ENCODE assay signal across 8 cellular contexts in the genomic region with DNA sequence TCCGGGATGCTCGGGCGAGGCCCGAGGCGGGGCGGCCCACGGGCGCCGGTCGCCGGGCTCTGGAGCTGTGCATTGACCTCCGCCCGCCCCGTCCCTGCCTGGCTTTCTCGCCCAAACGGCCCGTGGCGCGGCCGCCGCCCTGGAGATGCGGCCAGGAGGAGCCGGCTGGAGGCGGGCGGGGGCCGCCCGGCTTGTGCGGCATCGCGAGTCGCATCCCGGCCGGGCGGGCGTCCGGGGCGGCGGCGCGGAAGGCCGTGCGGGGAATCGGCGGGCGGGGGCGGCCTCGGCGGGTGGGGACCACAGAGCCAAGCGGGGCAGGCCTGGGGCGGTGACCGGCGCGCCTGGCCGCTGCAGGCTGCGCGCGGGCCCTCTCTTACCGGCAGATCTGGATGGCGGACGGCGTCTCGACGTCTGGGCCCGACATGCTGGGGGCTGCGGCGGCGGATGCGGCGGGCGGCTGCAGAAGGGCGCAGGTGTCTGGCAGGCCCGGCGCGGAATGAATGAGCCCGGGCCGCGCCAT. TPM values are rescaled to one million over a fixed set of nuclear protein-coding genes. Genes with fewer than 3 reads are reported as not detected.
A peak's percentile ranks its signal among the peaks of the same experiment; 100 is the strongest.
DNase-seq lines count a peak whose midpoint lies in the region; ATAC-seq and TF ChIP-seq lines count a peak whose summit lies in the region.

No MANE protein-coding gene starts in this region.

- peak overlapping the region; percentile 75 for H3K27ac ChIP-seq in layer of hippocampus (ENCODE audit: low read depth, low read length)

- H3K27ac Mint-ChIP-seq in activated naive CD4-positive, alpha-beta T cell treated with anti-CD3 and anti-CD28 coated beads, Interleukin-2, amount 10 ng/mL, durations not matched to agents 7 days and 5 days = peak overlapping the region; percentile 89
- peak overlapping the region; percentile 89 for H3K27ac Mint-ChIP-seq in activated naive CD8-positive, alpha-beta T cell treated with anti-CD3 and anti-CD28 coated beads, Interleukin-2, amount 10 ng/mL, durations not matched to agents 7 days and 5 days
- peak overlapping the region; percentile 67 for H3K27ac Mint-ChIP-seq in type B pancreatic cell

- peaks cover 2% of the 10 kb centered on the region for H3K27me3 Mint-ChIP-seq in activated naive CD4-positive, alpha-beta T cell treated with anti-CD3 and anti-CD28 coated beads, Interleukin-2, amount 10 ng/mL, durations not matched to agents 7 days and 5 days
- no peaks in the 10 kb centered on the region for H3K27me3 Mint-ChIP-seq in activated naive CD8-positive, alpha-beta T cell treated with anti-CD3 and anti-CD28 coated beads, Interleukin-2, amount 10 ng/mL, durations not matched to agents 7 days and 5 days
- H3K27me3 Mint-ChIP-seq in type B pancreatic cell = peaks cover 8% of the 10 kb centered on the region

- peaks cover 6% of the 10 kb centered on the region for H3K36me3 Mint-ChIP-seq in activated naive CD4-positive, alpha-beta T cell treated with anti-CD3 and anti-CD28 coated beads, Interleukin-2, amount 10 ng/mL, durations not matched to agents 7 days and 5 days
- peaks cover 1% of the 10 kb centered on the region for H3K36me3 Mint-ChIP-seq in activated naive CD8-positive, alpha-beta T cell treated with anti-CD3 and anti-CD28 coated beads, Interleukin-2, amount 10 ng/mL, durations not matched to agents 7 days and 5 days
- H3K36me3 Mint-ChIP-seq in type B pancreatic cell = no peaks in the 10 kb centered on the region

- H3K4me3 Mint-ChIP-seq in activated naive CD4-positive, alpha-beta T cell treated with anti-CD3 and anti-CD28 coated beads, Interleukin-2, amount 10 ng/mL, durations not matched to agents 7 days and 5 days = peak overlapping the region; percentile 90
- peak overlapping the region; percentile 89 for H3K4me3 Mint-ChIP-seq in activated naive CD8-positive, alpha-beta T cell treated with anti-CD3 and anti-CD28 coated beads, Interleukin-2, amount 10 ng/mL, durations not matched to agents 7 days and 5 days
- peak overlapping the region; percentile 88 for H3K4me3 Mint-ChIP-seq in type B pancreatic cell

- peaks cover 44% of the 10 kb centered on the region for H3K4me1 Mint-ChIP-seq in activated naive CD4-positive, alpha-beta T cell treated with anti-CD3 and anti-CD28 coated beads, Interleukin-2, amount 10 ng/mL, durations not matched to agents 7 days and 5 days
- peaks cover 23% of the 10 kb centered on the region for H3K4me1 Mint-ChIP-seq in activated naive CD8-positive, alpha-beta T cell treated with anti-CD3 and anti-CD28 coated beads, Interleukin-2, amount 10 ng/mL, durations not matched to agents 7 days and 5 days
- peaks cover 14% of the 10 kb centered on the region for H3K4me1 Mint-ChIP-seq in type B pancreatic cell (ENCODE audit: unreplicated experiment)

- peaks cover 3% of the 10 kb centered on the region for H3K9me3 Mint-ChIP-seq in activated naive CD4-positive, alpha-beta T cell treated with anti-CD3 and anti-CD28 coated beads, Interleukin-2, amount 10 ng/mL, durations not matched to agents 7 days and 5 days
- no peaks in the 10 kb centered on the region for H3K9me3 Mint-ChIP-seq in activated naive CD8-positive, alpha-beta T cell treated with anti-CD3 and anti-CD28 coated beads, Interleukin-2, amount 10 ng/mL, durations not matched to agents 7 days and 5 days
- no peaks in the 10 kb centered on the region for H3K9me3 Mint-ChIP-seq in type B pancreatic cell

- no peak for DNase-seq in activated naive CD4-positive, alpha-beta T cell treated with anti-CD3 and anti-CD28 coated beads, Interleukin-2, amount 10 ng/mL, durations not matched to agents 7 days and 5 days
- DNase-seq in activated naive CD4-positive, alpha-beta T cell treated with anti-CD3 and anti-CD28 coated beads, Interleukin-2, amount 50 U/mL, for 16 hours = no peak
- DNase-seq in activated naive CD8-positive, alpha-beta T cell treated with anti-CD3 and anti-CD28 coated beads, Interleukin-2, amount 10 ng/mL, durations not matched to agents 7 days and 5 days = no peak
- no peak for DNase-seq in type B pancreatic cell (ENCODE audit: extremely low spot score, unreplicated experiment)
- DNase-seq in NCI-H1694 treated with DMSO at 0.1 percent for 48 hours (lab: John Stamatoyannopoulos, UW) = no peak
- DNase-seq in NCI-H1417 treated with DMSO at 0.1 percent for 48 hours (lab: John Stamatoyannopoulos, UW) = no peak

- POLR2A ChIA-PET in activated naive CD8-positive, alpha-beta T cell treated with anti-CD3 and anti-CD28 coated beads, Interleukin-2, amount 10 ng/mL, durations not matched to agents 7 days and 5 days (lab: Charles Lee) = interaction anchor here (1.3 to 4.8 kb wide), 7 partner anchors 8 to 157 kb away, joined by 3 to 60 read pairs (median 7); partner anchors contain the start of gene ICMT

- TF ChIP-seq CTCF in type B pancreatic cell (conservative IDR thresholded peaks at IDR 0.05) = no peak

- no peaks in the 10 kb centered on the region for H3K27me3 ChIP-seq in layer of hippocampus (ENCODE audit: control insufficient read depth, insufficient read depth, low read length)

- CTCF ChIA-PET in activated naive CD4-positive, alpha-beta T cell treated with anti-CD3 and anti-CD28 coated beads, Interleukin-2, amount 10 ng/mL, durations not matched to agents 7 days and 5 days (lab: Charles Lee) = interaction anchor here (1.1 to 1.7 kb wide), 4 partner anchors 8 to 31 kb away, joined by 3 to 6 read pairs (median 4); no protein-coding TSS in a partner anchor

- ATAC-seq in HG03342 (IDR thresholded peaks at IDR 0.05; ENCODE audit: unreplicated experiment) = peak; percentile 20
- ATAC-seq in activated naive CD8-positive, alpha-beta T cell treated with anti-CD3 and anti-CD28 coated beads, Interleukin-2, amount 10 ng/mL, durations not matched to agents 7 days and 5 days (ENCODE audit: low read depth) = no peak

RNA-seq across cellular contexts. Expression of gene ACOT7, which starts 0.6 kb away (rescaled TPM):
- total RNA-seq in activated naive CD8-positive, alpha-beta T cell treated with anti-CD3 and anti-CD28 coated beads, Interleukin-2, amount 10 ng/mL, durations not matched to agents 7 days and 5 days = 10 to 100 TPM; 43.9 to 52.8 TPM
- 31.8 and 40.0 TPM in 2 replicates for total RNA-seq in type B pancreatic cell (ENCODE audit: low replicate concordance)

RNA-seq across cellular contexts. Expression of gene HES2, which starts 26.8 kb away (rescaled TPM):
- total RNA-seq in activated naive CD8-positive, alpha-beta T cell treated with anti-CD3 and anti-CD28 coated beads, Interleukin-2, amount 10 ng/mL, durations not matched to agents 7 days and 5 days = under 1 TPM in 1 of 2 experiments, not detected in 1; 0.34 TPM
- 5.9 and 22.1 TPM in 2 replicates for total RNA-seq in type B pancreatic cell (ENCODE audit: low replicate concordance)

RNA-seq across cellular contexts. Expression of gene ESPN, which starts 31.6 kb away (rescaled TPM):
- total RNA-seq in activated naive CD8-positive, alpha-beta T cell treated with anti-CD3 and anti-CD28 coated beads, Interleukin-2, amount 10 ng/mL, durations not matched to agents 7 days and 5 days = 1 to 10 TPM; 1.7 to 2.6 TPM
- total RNA-seq in type B pancreatic cell (ENCODE audit: low replicate concordance) = 13.8 and 15.6 TPM in 2 replicates
